In the genomic region with DNA sequence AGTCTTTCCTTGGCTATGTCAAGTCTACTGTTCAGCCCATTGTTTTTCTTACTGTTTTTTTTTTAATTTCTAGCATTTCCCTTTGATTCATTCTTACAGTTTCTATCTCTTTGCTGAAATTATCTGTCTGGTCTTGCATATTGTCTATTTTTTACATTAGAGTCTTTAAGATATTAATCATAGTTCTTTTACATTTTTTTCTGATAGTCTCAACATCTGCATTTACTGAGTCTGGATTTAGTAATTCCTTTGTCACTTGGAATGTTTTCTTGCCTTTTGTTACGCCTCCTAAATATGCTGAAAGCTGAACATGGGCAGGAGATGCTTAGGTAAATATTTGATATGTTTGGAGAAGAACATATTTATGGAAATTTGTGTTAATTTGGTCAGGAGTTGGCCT, we compare ENCODE assay signal across 28 cellular contexts.
"Had no signal": no experiment of that assay in that cellular context is flagged by ENCODE, and none has a peak within 500 bp of the region (broad histone marks: within the 10 kb centered on the region; RNA-seq: fewer than 3 reads in every experiment).

No MANE protein-coding gene starts in this region.

- H3K4me1 ChIP-seq: left ventricle myocardium inferior, lower lobe of right lung, right atrium auricular region, sigmoid colon, stomach had no signal

- H3K4me3 ChIP-seq: dorsolateral prefrontal cortex, hepatocyte, left ventricle myocardium inferior, lower lobe of right lung, neural progenitor cell, ovary, right atrium auricular region, sigmoid colon, skin epidermis, stomach, thoracic aorta had no signal

- H3K4me3 Mint-ChIP-seq: natural killer cell treated with Interleukin-12 subunit alpha and Interleukin-12 subunit beta and Interleukin-15 and Interleukin-18, amount 100 ng/mL, for 72 hours; neural progenitor cell had no signal

- H3K27ac ChIP-seq: dorsolateral prefrontal cortex, hepatocyte, left ventricle myocardium inferior, lower lobe of right lung, neural progenitor cell, ovary, right atrium auricular region, sigmoid colon, skin epidermis, stomach, thoracic aorta had no signal

- H3K9ac ChIP-seq: neural progenitor cell had no signal

- H2AFZ ChIP-seq: hepatocyte, neural progenitor cell had no signal

- H3K27ac Mint-ChIP-seq: natural killer cell treated with Interleukin-12 subunit alpha and Interleukin-12 subunit beta and Interleukin-15 and Interleukin-18, amount 100 ng/mL, for 72 hours; neural progenitor cell had no signal

- H3K9me3 ChIP-seq: lower lobe of right lung, ovary, sigmoid colon, thoracic aorta had no signal

- FAIRE-seq: endometrium, kidney, urothelium cell line had no signal

- ATAC-seq: left cardiac atrium; lower lobe of right lung; natural killer cell treated with Interleukin-12 subunit alpha and Interleukin-12 subunit beta and Interleukin-15 and Interleukin-18, amount 100 ng/mL, for 72 hours had no signal

- H3K27me3 ChIP-seq: hepatocyte, neural progenitor cell, ovary, right atrium auricular region, sigmoid colon had no signal

- H3K36me3 ChIP-seq: left ventricle myocardium inferior, lower lobe of right lung, ovary, right atrium auricular region, sigmoid colon, stomach, thoracic aorta had no signal

- H3K4me2 ChIP-seq: hepatocyte, neural progenitor cell had no signal

- H3K36me3 Mint-ChIP-seq: natural killer cell treated with Interleukin-12 subunit alpha and Interleukin-12 subunit beta and Interleukin-15 and Interleukin-18, amount 100 ng/mL, for 72 hours had no signal

- DNase-seq: cortex of kidney; dorsolateral prefrontal cortex; effector CD8-positive, alpha-beta T cell; erythroblast; foreskin melanocyte; head of caudate nucleus; kidney; left cardiac atrium; left ventricle myocardium inferior; lower lobe of right lung; mesenchymal stem cell; midbrain; nucleus accumbens; ovary; sigmoid colon; stimulated activated CD4-positive, alpha-beta T cell treated with anti-CD3 and anti-CD28 coated beads, Interleukin-2, amount 100 ng/mL, for 24 hours; stimulated activated CD4-positive, alpha-beta T cell treated with anti-CD3 and anti-CD28 coated beads, Interleukin-4, amount 100 ng/mL, for 4 hours; stimulated activated naive CD4-positive, alpha-beta T cell; stomach; substantia nigra had no signal

- H3K4me1 Mint-ChIP-seq: neural progenitor cell had no signal
